17 cellular contexts compared by ENCODE assay signal in the genomic region with DNA sequence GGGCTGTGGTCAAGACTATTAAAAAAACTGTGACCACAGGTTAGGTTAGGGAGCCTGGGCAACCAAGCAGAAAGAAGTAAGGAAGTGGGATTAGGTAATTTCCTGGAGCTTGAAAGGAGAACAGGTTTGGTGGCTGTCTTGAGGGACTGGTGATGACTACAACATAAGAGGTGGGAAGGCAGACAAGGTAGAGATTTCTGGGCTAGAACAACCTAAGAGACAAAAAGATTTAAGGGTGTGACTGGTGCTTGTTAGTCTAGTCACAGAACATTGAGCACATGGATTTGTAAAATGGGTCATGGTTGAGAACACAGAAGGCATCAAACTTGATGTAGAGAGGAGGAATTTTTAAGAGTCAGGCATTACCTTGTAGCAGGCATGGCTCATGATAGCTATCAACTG.
A peak's percentile ranks its signal among the peaks of the same experiment; 100 is the strongest.
DNase-seq lines count a peak whose midpoint lies in the region; ATAC-seq and TF ChIP-seq lines count a peak whose summit lies in the region.
"Had no signal": no experiment of that assay in that cellular context is flagged by ENCODE, and none has a peak within 500 bp of the region (broad histone marks: within the 10 kb centered on the region; RNA-seq: fewer than 3 reads in every experiment).

No MANE protein-coding gene starts in this region.

- DNase-seq in mammary epithelial cell, result peak; percentile 84
- DNase-seq in MCF 10A (ENCODE audit: unreplicated experiment), result no peak
- peak; percentile 74 for DNase-seq in NOMO-1 treated with DMSO at 0.1 percent for 48 hours (lab: John Stamatoyannopoulos, UW; ENCODE audit: unreplicated experiment)
- peak; percentile 52 to 72 for DNase-seq in foreskin keratinocyte
- DNase-seq in thyroid gland, result peak; percentile 20 to 31
- no peak for DNase-seq in NCI-H187 (lab: John Stamatoyannopoulos, UW)
- no peak for DNase-seq in HCEC 1CT
- DNase-seq: activated B cell treated with CpG ODN at 0.5 μM for 24 hours; activated T-cell treated with anti-CD3 and anti-CD28 coated beads for 4 hours; adrenal gland; DND-41; NCI-H1436; NCI-H774; stimulated activated CD4-positive, alpha-beta T cell treated with anti-CD3 and anti-CD28 coated beads, Interleukin-4, amount 100 ng/mL, for 1 hour had no signal

- H3K27ac ChIP-seq in mammary epithelial cell (ENCODE audit: insufficient read depth, low read depth, low read length), result peak overlapping the region; percentile 16
- no peak overlapping the region for H3K27ac ChIP-seq in foreskin keratinocyte
- H3K27ac ChIP-seq in thyroid gland, result no peak overlapping the region
- H3K27ac ChIP-seq: SK-N-MC had no signal

- dilution Hi-C loops in mammary epithelial cell (cut with HindIII; ENCODE audit: low sequenced_read_pairs), result no loop called here

- H3K9me3 ChIP-seq in mammary epithelial cell (replicated peaks; ENCODE audit: insufficient read depth, low read length) (no peaks in the 10 kb centered on the region), thyroid gland (no peaks in the 10 kb centered on the region)
- H3K9me3 ChIP-seq: adrenal gland had no signal

- H3K9me3 Mint-ChIP-seq in MCF 10A (ENCODE audit: unreplicated experiment), result no peaks in the 10 kb centered on the region
- H3K9me3 Mint-ChIP-seq: activated B cell treated with CpG ODN at 0.5 μM for 24 hours; stimulated activated effector memory CD8-positive, alpha-beta T cell treated with anti-CD3 and anti-CD28 coated beads, Interleukin-12 subunit alpha, Interleukin-12 subunit beta, amount 100 ng/mL, for 72 hours had no signal

- H3K36me3 ChIP-seq in mammary epithelial cell (ENCODE audit: insufficient read depth, low read length) (no peaks in the 10 kb centered on the region), thyroid gland (no peaks in the 10 kb centered on the region)
- H3K36me3 ChIP-seq: adrenal gland had no signal

- no peak overlapping the region for H3K27ac Mint-ChIP-seq in MCF 10A (ENCODE audit: low read depth, unreplicated experiment)
- H3K27ac Mint-ChIP-seq: activated B cell treated with CpG ODN at 0.5 μM for 24 hours; stimulated activated effector memory CD8-positive, alpha-beta T cell treated with anti-CD3 and anti-CD28 coated beads, Interleukin-12 subunit alpha, Interleukin-12 subunit beta, amount 100 ng/mL, for 72 hours had no signal

- no peaks in the 10 kb centered on the region for H3K27me3 Mint-ChIP-seq in MCF 10A (ENCODE audit: insufficient read depth, unreplicated experiment)
- H3K27me3 Mint-ChIP-seq: activated B cell treated with CpG ODN at 0.5 μM for 24 hours had no signal

- CTCF ChIA-PET in mammary epithelial cell (lab: Charles Lee; ENCODE audit: low non-redundant PET) (no interaction called here), MCF 10A (lab: Yijun Ruan, JAX) (interaction anchor here (0.7 to 0.8 kb wide), 2 partner anchors 15 to 1584 kb away, joined by 3 to 4 read pairs; no protein-coding TSS in a partner anchor)

- H3K9ac ChIP-seq in mammary epithelial cell (ENCODE audit: insufficient read depth, low read length), result no peak overlapping the region

- POLR2A ChIA-PET in MCF 10A (lab: Yijun Ruan, JAX), result no interaction called here

- peaks cover 41% of the 10 kb centered on the region for H3K79me2 ChIP-seq in mammary epithelial cell (ENCODE audit: insufficient read depth, low read length)

- peaks cover 5% of the 10 kb centered on the region for H3K36me3 Mint-ChIP-seq in MCF 10A (ENCODE audit: insufficient read depth, unreplicated experiment)
- H3K36me3 Mint-ChIP-seq: stimulated activated effector memory CD8-positive, alpha-beta T cell treated with anti-CD3 and anti-CD28 coated beads, Interleukin-12 subunit alpha, Interleukin-12 subunit beta, amount 100 ng/mL, for 72 hours had no signal

- H3K27me3 ChIP-seq in mammary epithelial cell (ENCODE audit: insufficient read depth, low read length) (no peaks in the 10 kb centered on the region), foreskin keratinocyte (no peaks in the 10 kb centered on the region), thyroid gland (no peaks in the 10 kb centered on the region)
- H3K27me3 ChIP-seq: adrenal gland had no signal

- H2AFZ ChIP-seq in mammary epithelial cell (ENCODE audit: low read depth, low read length), result no peak overlapping the region

- no peaks in the 10 kb centered on the region for H4K20me1 ChIP-seq in mammary epithelial cell (ENCODE audit: insufficient read depth, low read length)

- TF ChIP-seq POLR2A in thyroid gland (IDR thresholded peaks at IDR 0.05), result no peak

- no peaks in the 10 kb centered on the region for H3K4me1 Mint-ChIP-seq in MCF 10A (ENCODE audit: insufficient read depth, unreplicated experiment)

- TF ChIP-seq CTCF in mammary epithelial cell (conservative IDR thresholded peaks at IDR 0.05 in 1 of 2, IDR thresholded peaks at IDR 0.05 in 1 of 2; ENCODE audit: extremely low read depth in 1 of 2, insufficient read depth in 1 of 2, low read depth in 1 of 2, low read length in 2 of 2) (no peak), MCF 10A (IDR thresholded peaks at IDR 0.05; ENCODE audit: unreplicated experiment) (no peak), foreskin keratinocyte (conservative IDR thresholded peaks at IDR 0.05) (no peak), thyroid gland (IDR thresholded peaks at IDR 0.05) (no peak)

- ATAC-seq in foreskin keratinocyte (peak; percentile 92), GM21576 (IDR thresholded peaks at IDR 0.05; ENCODE audit: unreplicated experiment) (no peak)
- ATAC-seq: stimulated activated effector memory CD8-positive, alpha-beta T cell treated with anti-CD3 and anti-CD28 coated beads, Interleukin-12 subunit alpha, Interleukin-12 subunit beta, amount 100 ng/mL, for 72 hours had no signal

- H3K4me1 ChIP-seq in mammary epithelial cell (ENCODE audit: insufficient read depth, low read length), result peaks cover 15% of the 10 kb centered on the region
- H3K4me1 ChIP-seq in foreskin keratinocyte, result peaks cover 16% of the 10 kb centered on the region
- H3K4me1 ChIP-seq in thyroid gland, result peaks cover 47 to 56% of the 10 kb centered on the region in 2 donors

- H3K4me3 ChIP-seq in mammary epithelial cell (replicated peaks in 1 of 3; ENCODE audit: insufficient read depth in 1 of 3, low read depth in 2 of 3, low read length in 3 of 3) (no peak overlapping the region), thyroid gland (replicated peaks in 1 of 3) (no peak overlapping the region)
- H3K4me3 ChIP-seq: adrenal gland, SK-N-MC had no signal

- in situ Hi-C loops in mammary epithelial cell (cut with MboI; ENCODE audit: low sequenced_read_pairs in 2 of 2), result no loop called here

- H3K4me3 Mint-ChIP-seq in MCF 10A (ENCODE audit: unreplicated experiment), result no peak overlapping the region
- H3K4me3 Mint-ChIP-seq: activated B cell treated with CpG ODN at 0.5 μM for 24 hours; stimulated activated effector memory CD8-positive, alpha-beta T cell treated with anti-CD3 and anti-CD28 coated beads, Interleukin-12 subunit alpha, Interleukin-12 subunit beta, amount 100 ng/mL, for 72 hours had no signal

- H3K4me2 ChIP-seq in mammary epithelial cell (ENCODE audit: insufficient read depth, low read depth, low read length), result peak overlapping the region; percentile 7

- BruUV-seq in mammary epithelial cell (replicated peaks; lab: Mats Ljungman, UMichigan) (no TSS peak), MCF 10A (replicated peaks; lab: Mats Ljungman, UMichigan) (no TSS peak)

- intact Hi-C loops in mammary epithelial cell (cut with micrococcal nuclease), result no loop called here
- intact Hi-C loops in MCF 10A (cut with micrococcal nuclease), result no loop called here
- intact Hi-C loops in thyroid gland (cut with DNase I), result no loop called here

Comparison
In these comparisons a context has a peak if more than half of its experiments do, and no peak if none do; other contexts are left out.
1. DNase-seq: peak in mammary epithelial cell (single experiment), NOMO-1 treated with DMSO at 0.1 percent for 48 hours (single experiment), foreskin keratinocyte (2 of 2) and thyroid gland (2 of 2); none in MCF 10A (single experiment), NCI-H187 (0 of 2) and HCEC 1CT (single experiment).